In the genomic region with DNA sequence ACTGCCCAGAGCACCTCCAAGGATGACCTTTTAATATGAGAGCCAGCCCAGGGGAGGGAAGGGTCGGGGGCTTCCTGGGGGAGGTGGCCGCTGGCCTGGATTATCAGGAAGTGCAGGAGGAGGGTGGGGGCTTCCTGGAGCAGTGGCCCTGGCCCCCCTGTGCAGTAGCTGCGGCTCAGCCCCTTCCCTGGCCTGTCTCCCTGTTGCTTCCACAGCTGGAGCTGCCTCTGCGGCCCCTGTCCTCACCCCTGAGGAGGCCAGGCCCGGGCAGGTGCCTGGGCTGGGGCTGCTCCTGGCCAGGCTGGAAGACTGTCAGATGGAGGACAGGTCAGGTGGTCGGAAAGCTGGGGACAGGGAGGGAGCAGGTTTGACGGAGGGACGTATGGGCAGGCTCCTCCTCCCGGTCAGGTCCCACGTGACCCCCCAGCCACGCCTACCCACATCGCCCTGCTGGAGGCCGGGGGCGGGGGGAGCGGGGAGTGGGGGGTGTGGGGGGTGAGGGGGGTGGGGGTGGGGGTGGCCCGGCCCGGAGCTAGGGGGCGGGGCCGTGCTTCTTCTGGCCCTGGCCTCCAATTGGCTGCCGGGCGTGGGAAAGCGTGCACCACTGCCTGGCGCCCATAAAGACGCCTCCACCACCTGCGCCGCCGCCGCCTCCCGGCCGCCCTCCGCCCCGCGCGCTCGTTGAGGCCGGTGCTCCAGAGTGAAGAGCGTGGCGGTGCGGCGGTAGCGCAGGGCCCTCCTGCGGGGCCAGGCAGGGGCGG, we compare ENCODE assay signal across 1 cellular context.
A peak's percentile ranks its signal among the peaks of the same experiment; 100 is the strongest.
TF ChIP-seq lines count a peak whose summit lies in the region.

No MANE protein-coding gene starts in this region.

TF ChIP-seq in IMR-90, 13 proteins besides CTCF, POLR2A, EP300 and RAD21:
- no peak for TF ChIP-seq BHLHE40 (IDR thresholded peaks at IDR 0.05; ENCODE audit: low read depth, low read length)
- TF ChIP-seq SMC3 (IDR thresholded peaks at IDR 0.05; ENCODE audit: low read depth, low read length) = no peak
- TF ChIP-seq RFX5 (IDR thresholded peaks at IDR 0.05; ENCODE audit: low read depth, low read length) = no peak
- no peak for TF ChIP-seq MXI1 (IDR thresholded peaks at IDR 0.05; ENCODE audit: borderline replicate concordance, low read depth, low read length)
- TF ChIP-seq MAZ (IDR thresholded peaks at IDR 0.05; ENCODE audit: borderline replicate concordance, low read depth, low read length) = peak; percentile 32; the same call in 1 of the 2 replicates
- no peak for TF ChIP-seq NFE2L2 (IDR thresholded peaks at IDR 0.05; ENCODE audit: low read depth, low read length)
- TF ChIP-seq FOS (IDR thresholded peaks at IDR 0.05; ENCODE audit: low read depth, low read length) = no peak
- no peak for TF ChIP-seq CEBPB (IDR thresholded peaks at IDR 0.05; ENCODE audit: low read depth, low read length)
- no peak for TF ChIP-seq CHD1 (IDR thresholded peaks at IDR 0.05; ENCODE audit: low read depth, low read length)
- peak; percentile 91 for TF ChIP-seq USF2 (IDR thresholded peaks at IDR 0.05; ENCODE audit: low read depth, low read length)
